Comparison of ENCODE assay signal across 15 cellular contexts in the genomic region with DNA sequence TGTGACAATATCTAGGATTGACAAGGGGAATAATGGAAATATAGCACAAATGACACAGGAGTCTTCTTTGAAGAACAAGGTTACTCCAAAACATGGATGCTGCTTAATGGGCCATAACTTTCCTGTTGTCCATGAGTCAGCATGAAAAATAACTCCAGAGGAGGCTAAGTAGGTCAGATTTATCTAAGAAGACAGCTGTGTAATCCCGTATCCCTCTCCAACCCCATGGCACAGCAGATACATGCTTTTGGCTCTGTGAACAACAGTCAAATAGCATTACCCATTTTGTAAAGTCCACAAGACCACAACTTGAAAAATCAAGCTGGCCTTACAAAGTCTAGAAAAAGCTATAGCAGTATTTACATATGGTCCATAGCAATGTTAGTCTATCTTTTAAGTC. TPM values are rescaled to one million over a fixed set of nuclear protein-coding genes. Genes with fewer than 3 reads are reported as not detected.
DNase-seq lines count a peak whose midpoint lies in the region; ATAC-seq and TF ChIP-seq lines count a peak whose summit lies in the region.
"Had no signal": no experiment of that assay in that cellular context is flagged by ENCODE, and none has a peak within 500 bp of the region (broad histone marks: within the 10 kb centered on the region; RNA-seq: fewer than 3 reads in every experiment).

No MANE protein-coding gene starts in this region.

- H3K4me3 ChIP-seq in left ventricle myocardium inferior (no peak overlapping the region), heart right ventricle (no peak overlapping the region), stomach smooth muscle (ENCODE audit: low read length in 2 of 2) (no peak overlapping the region), H7 (ENCODE audit: insufficient read depth, low read depth, low read length) (no peak overlapping the region)

- TF ChIP-seq CTCF in left ventricle myocardium inferior (IDR thresholded peaks at IDR 0.05; ENCODE audit: borderline replicate concordance) (no peak), heart right ventricle (IDR thresholded peaks at IDR 0.05) (no peak)

- H3K27me3 ChIP-seq in left ventricle myocardium inferior (ENCODE audit: low read depth) (no peaks in the 10 kb centered on the region), heart right ventricle (no peaks in the 10 kb centered on the region), stomach smooth muscle (ENCODE audit: control insufficient read depth in 1 of 2, insufficient read depth in 2 of 2, low read length in 2 of 2) (no peaks in the 10 kb centered on the region), H7 (ENCODE audit: control insufficient read depth, insufficient read depth, low read length) (no peaks in the 10 kb centered on the region)
- H3K27me3 ChIP-seq: brain microvascular endothelial cell had no signal

- peaks cover 25% of the 10 kb centered on the region for H3K4me1 Mint-ChIP-seq in activated CD4-positive, alpha-beta T cell treated with anti-CD3 and anti-CD28 coated beads, Interleukin-2, amount 10 ng/mL, durations not matched to agents 7 days and 5 days

- H3K4me1 ChIP-seq in left ventricle myocardium inferior: peaks cover 42% of the 10 kb centered on the region
- H3K4me1 ChIP-seq in heart right ventricle: peaks cover 3 to 41% (median 39%) of the 10 kb centered on the region in 9 donors
- H3K4me1 ChIP-seq in stomach smooth muscle (ENCODE audit: control insufficient read depth, insufficient read depth, low read length): peaks cover 12% of the 10 kb centered on the region

- peaks cover 20% of the 10 kb centered on the region for H3K36me3 Mint-ChIP-seq in activated CD4-positive, alpha-beta T cell treated with anti-CD3 and anti-CD28 coated beads, Interleukin-2, amount 10 ng/mL, durations not matched to agents 7 days and 5 days (ENCODE audit: low read depth)

- CTCF ChIA-PET in activated CD4-positive, alpha-beta T cell treated with anti-CD3 and anti-CD28 coated beads, Interleukin-2, amount 10 ng/mL, durations not matched to agents 7 days and 5 days (lab: Charles Lee): interaction anchor here (0.5 kb wide), 1 partner anchor 60 kb away, joined by 3 read pairs; no protein-coding TSS in a partner anchor

- H3K36me3 ChIP-seq in left ventricle myocardium inferior: no peaks in the 10 kb centered on the region
- H3K36me3 ChIP-seq in heart right ventricle: no peaks in the 10 kb centered on the region
- no peaks in the 10 kb centered on the region for H3K36me3 ChIP-seq in stomach smooth muscle (ENCODE audit: control insufficient read depth in 2 of 2, insufficient read depth in 2 of 2, low read length in 2 of 2)
- H3K36me3 ChIP-seq in H7 (replicated peaks; ENCODE audit: control insufficient read depth, insufficient read depth, low read length): no peaks in the 10 kb centered on the region
- H3K36me3 ChIP-seq: brain microvascular endothelial cell had no signal

- 42 to 56% methylated on average over 1 of the region's 1 CpG for WGBS in heart right ventricle, 2 donors

- POLR2A ChIA-PET in activated CD4-positive, alpha-beta T cell treated with anti-CD3 and anti-CD28 coated beads, Interleukin-2, amount 10 ng/mL, durations not matched to agents 7 days and 5 days (lab: Charles Lee): no interaction called here

- H3K4me3 Mint-ChIP-seq in activated CD4-positive, alpha-beta T cell treated with anti-CD3 and anti-CD28 coated beads, Interleukin-2, amount 10 ng/mL, durations not matched to agents 7 days and 5 days: no peak overlapping the region
- H3K4me3 Mint-ChIP-seq: activated CD4-positive, alpha-beta T cell treated with anti-CD3 and anti-CD28 coated beads, Interleukin-2, amount 10 ng/mL, durations not matched to agents 24 days and 14 days; stimulated activated naive B cell treated with anti-CD40 and anti-IgM and Interleukin-4, amounts not matched to agents 10 μg/mL and 1 μg/mL and 100 μg/mL, for 72 hours had no signal

- no peak for DNase-seq in left ventricle myocardium inferior
- DNase-seq in heart right ventricle: no peak
- DNase-seq in RKO (ENCODE audit: low spot score): peak; percentile 36
- DNase-seq in glomerular visceral epithelial cell (ENCODE audit: extremely low spot score): peak; percentile 68
- no peak for DNase-seq in H7
- no peak for DNase-seq in activated CD4-positive, alpha-beta T cell treated with anti-CD3 and anti-CD28 coated beads, Interleukin-2, amount 10 ng/mL, durations not matched to agents 7 days and 5 days
- DNase-seq: activated CD4-positive, alpha-beta T cell treated with anti-CD3 and anti-CD28 coated beads, Interleukin-2, amount 10 ng/mL, durations not matched to agents 24 days and 14 days; brain microvascular endothelial cell; hippocampal formation; NCI-H146; posterior cingulate gyrus; stimulated activated CD4-positive, alpha-beta T cell treated with anti-CD3 and anti-CD28 coated beads, Interleukin-4, amount 100 ng/mL, for 1 hour; stimulated activated naive B cell treated with anti-CD40 and anti-IgM and Interleukin-4, amounts not matched to agents 10 μg/mL and 1 μg/mL and 100 μg/mL, for 72 hours had no signal

- H3K9me3 ChIP-seq in left ventricle myocardium inferior (replicated peaks) (no peaks in the 10 kb centered on the region), heart right ventricle (peaks cover 0 to 3% (median 0%) of the 10 kb centered on the region in 11 donors), stomach smooth muscle (ENCODE audit: control insufficient read depth in 2 of 2, low read length in 2 of 2) (no peaks in the 10 kb centered on the region)

- no peaks in the 10 kb centered on the region for H3K27me3 Mint-ChIP-seq in activated CD4-positive, alpha-beta T cell treated with anti-CD3 and anti-CD28 coated beads, Interleukin-2, amount 10 ng/mL, durations not matched to agents 7 days and 5 days
- H3K27me3 Mint-ChIP-seq: activated CD4-positive, alpha-beta T cell treated with anti-CD3 and anti-CD28 coated beads, Interleukin-2, amount 10 ng/mL, durations not matched to agents 24 days and 14 days; stimulated activated naive B cell treated with anti-CD40 and anti-IgM and Interleukin-4, amounts not matched to agents 10 μg/mL and 1 μg/mL and 100 μg/mL, for 72 hours had no signal

- H3K9ac ChIP-seq in stomach smooth muscle (ENCODE audit: low read length in 2 of 2): no peak overlapping the region

- ATAC-seq in heart right ventricle (no peak), GM18498 (IDR thresholded peaks at IDR 0.05; ENCODE audit: unreplicated experiment) (no peak)
- ATAC-seq: stimulated activated naive B cell treated with anti-CD40 and anti-IgM and Interleukin-4, amounts not matched to agents 10 μg/mL and 1 μg/mL and 100 μg/mL, for 72 hours had no signal

- intact Hi-C loops in left ventricle myocardium inferior (cut with micrococcal nuclease): loop anchor here (10.0 kb wide), 1 partner anchor 111 kb away; no protein-coding TSS in a partner anchor
- intact Hi-C loops in heart right ventricle (cut with DNase I): loop anchor here in 7 of 10 donors (10.0 kb wide), 3 partner anchors 101 to 119 kb away; a partner anchor contains a TSS

- no peak overlapping the region for H3K27ac Mint-ChIP-seq in activated CD4-positive, alpha-beta T cell treated with anti-CD3 and anti-CD28 coated beads, Interleukin-2, amount 10 ng/mL, durations not matched to agents 7 days and 5 days
- H3K27ac Mint-ChIP-seq: activated CD4-positive, alpha-beta T cell treated with anti-CD3 and anti-CD28 coated beads, Interleukin-2, amount 10 ng/mL, durations not matched to agents 24 days and 14 days; stimulated activated naive B cell treated with anti-CD40 and anti-IgM and Interleukin-4, amounts not matched to agents 10 μg/mL and 1 μg/mL and 100 μg/mL, for 72 hours had no signal

- H3K27ac ChIP-seq in left ventricle myocardium inferior (replicated peaks): peak overlapping the region; percentile 2
- H3K27ac ChIP-seq in heart right ventricle: peak overlapping the region in 2 of 10 donors; percentile 29 to 30
- peak overlapping the region; percentile 6 for H3K27ac ChIP-seq in stomach smooth muscle (ENCODE audit: low read length)
- H3K27ac ChIP-seq: brain microvascular endothelial cell had no signal

- H3K9me3 Mint-ChIP-seq in activated CD4-positive, alpha-beta T cell treated with anti-CD3 and anti-CD28 coated beads, Interleukin-2, amount 10 ng/mL, durations not matched to agents 7 days and 5 days: no peaks in the 10 kb centered on the region
- H3K9me3 Mint-ChIP-seq: activated CD4-positive, alpha-beta T cell treated with anti-CD3 and anti-CD28 coated beads, Interleukin-2, amount 10 ng/mL, durations not matched to agents 24 days and 14 days; stimulated activated naive B cell treated with anti-CD40 and anti-IgM and Interleukin-4, amounts not matched to agents 10 μg/mL and 1 μg/mL and 100 μg/mL, for 72 hours had no signal

RNA-seq across cellular contexts. Expression of a gene that starts 2.1 kb away (rescaled TPM):
- total RNA-seq in left ventricle myocardium inferior (14.9 TPM), heart right ventricle (10 to 100 TPM in 9 of 10 donors, 1 to 10 TPM in 1; 9.1 to 33.6 (median 20.0) TPM)
- 1 to 10 TPM; 2.7 to 3.7 TPM for polyA plus RNA-seq in heart right ventricle
- 19.6 and 25.5 TPM in 2 replicates for total RNA-seq in H7 (2014; rRNA removed; shearing (Covaris generic))
- total RNA-seq in activated CD4-positive, alpha-beta T cell treated with anti-CD3 and anti-CD28 coated beads, Interleukin-2, amount 10 ng/mL, durations not matched to agents 7 days and 5 days: 10 to 100 TPM; 49.3 to 56.0 TPM

Comparison
In these comparisons a context has a peak if more than half of its experiments do, and no peak if none do; other contexts are left out.
1. DNase-seq: peak in RKO (single experiment) and glomerular visceral epithelial cell (single experiment); none in left ventricle myocardium inferior (single experiment), heart right ventricle (0 of 2), H7 (single experiment) and activated CD4-positive, alpha-beta T cell treated with anti-CD3 and anti-CD28 coated beads, Interleukin-2, amount 10 ng/mL, durations not matched to agents 7 days and 5 days (single experiment).